11 cellular contexts compared by ENCODE assay signal in genomic region chr5:151549713-151550112, GRCh38. TPM values are rescaled to one million over a fixed set of nuclear protein-coding genes. Genes with fewer than 3 reads are reported as not detected.
"Had no signal": no experiment of that assay in that cellular context is flagged by ENCODE, and none has a peak within 500 bp of the region (broad histone marks: within the 10 kb centered on the region; RNA-seq: fewer than 3 reads in every experiment).

No MANE protein-coding gene starts in this region.

- H3K9ac ChIP-seq: GM23248 had no signal

- H3K27ac ChIP-seq: GM23248 had no signal

- DNase-seq: GM23248, GOT3, H7, H9, HCEC 1CT, HFFc6 had no signal

- H3K9me3 ChIP-seq: HAP-1 had no signal

- H3K4me3 ChIP-seq: GM23248, GM23338, HAP-1 had no signal

- FAIRE-seq: H1, H54 had no signal

- ATAC-seq: GM23338, HCT116 had no signal

- H3K36me3 ChIP-seq: HAP-1 had no signal

- H2AFZ ChIP-seq: GM23248, GM23338 had no signal

- H3K4me2 ChIP-seq: GM23338 had no signal

- H3K4me3 Mint-ChIP-seq: GM23338, H9, HFFc6 had no signal

- H3K4me1 ChIP-seq: HAP-1 had no signal

- H3K9me3 Mint-ChIP-seq: GM23338, H9, HFFc6 had no signal

- H3K27ac Mint-ChIP-seq: GM23338, HFFc6 had no signal

RNA-seq across cellular contexts. Expression of gene FAT2, which starts 41.4 kb away (rescaled TPM):
- total RNA-seq: GM23248, HFFc6 had no signal
- polyA plus RNA-seq: GM23248 had no signal
